Comparison of ENCODE assay signal across 8 cellular contexts in the genomic region with DNA sequence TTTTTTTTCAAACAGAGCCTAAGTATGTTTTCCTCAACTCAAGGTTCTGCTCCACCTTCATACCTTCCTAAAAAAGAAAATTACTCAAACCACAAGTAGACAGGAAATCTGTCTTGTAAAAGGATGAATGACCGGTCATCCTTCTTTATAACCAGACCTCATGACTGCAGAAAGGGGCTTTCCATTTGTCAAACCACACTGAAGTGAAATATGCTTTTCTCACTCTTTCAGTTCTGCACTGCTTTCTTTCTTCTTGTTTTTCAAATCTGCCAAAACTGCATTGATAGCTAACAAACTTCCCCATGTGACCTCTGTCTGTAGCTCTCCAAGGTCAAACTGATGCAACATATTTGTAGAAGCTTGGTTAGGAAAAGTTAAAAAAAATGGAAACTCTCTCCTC.
DNase-seq lines count a peak whose midpoint lies in the region; ATAC-seq and TF ChIP-seq lines count a peak whose summit lies in the region.

No MANE protein-coding gene starts in this region.

- peaks cover 99% of the 10 kb centered on the region for H3K4me1 ChIP-seq in KMS-11 (ENCODE audit: low read depth, poor library complexity, severe bottlenecking)

- ATAC-seq in GM18907 (IDR thresholded peaks at IDR 0.05; ENCODE audit: unreplicated experiment) = peak; percentile 84
- peak; percentile 81 for ATAC-seq in HG02588 (IDR thresholded peaks at IDR 0.05; ENCODE audit: unreplicated experiment)

- H3K27me3 ChIP-seq in KMS-11 (ENCODE audit: insufficient read depth, low read depth) = no peaks in the 10 kb centered on the region

- peaks cover 76% of the 10 kb centered on the region; the same call in 1 of the 2 replicates for H3K79me2 ChIP-seq in KMS-11 (ENCODE audit: insufficient read depth, low read depth)

- H3K4me2 ChIP-seq in KMS-11 = peak overlapping the region; percentile 85

- H2AFZ ChIP-seq in KMS-11 (ENCODE audit: low read depth) = no peak overlapping the region

- H3K9ac ChIP-seq in KMS-11 = peak overlapping the region; percentile 69

- H4K20me1 ChIP-seq in KMS-11 (ENCODE audit: insufficient read depth) = no peaks in the 10 kb centered on the region

- peak overlapping the region; percentile 92 for H3K27ac ChIP-seq in KMS-11

- no peak overlapping the region for H3K4me3 ChIP-seq in KMS-11 (IDR thresholded peaks at IDR 0.05; ENCODE audit: insufficient read depth, low read depth, low read length)

- H3K36me3 ChIP-seq in KMS-11 (ENCODE audit: insufficient read depth) = peaks cover 10% of the 10 kb centered on the region; the same call in 1 of the 2 replicates

- DNase-seq in renal cortical epithelial cell (ENCODE audit: low read depth) = peak; percentile 18
- no peak for DNase-seq in NCI-H2081 (lab: John Stamatoyannopoulos, UW)
- no peak for DNase-seq in DMS79 treated with DMSO at 0.1 percent for 48 hours (lab: John Stamatoyannopoulos, UW)
- DNase-seq in NCI-H526 treated with DMSO at 0.1 percent for 48 hours (lab: John Stamatoyannopoulos, UW) = no peak
- no peak for DNase-seq in NCI-H2227 treated with DMSO at 0.1 percent for 48 hours (lab: John Stamatoyannopoulos, UW)

- TF ChIP-seq CTCF in KMS-11 (conservative IDR thresholded peaks at IDR 0.05; ENCODE audit: low read depth, low read length) = no peak
